ENCODE assay signal across 16 cellular contexts in genomic region chr3:33430061-33430460, GRCh38. TPM values are rescaled to one million over a fixed set of nuclear protein-coding genes. Genes with fewer than 3 reads are reported as not detected.
DNase-seq lines count a peak whose midpoint lies in the region; ATAC-seq, FAIRE-seq and TF ChIP-seq lines count a peak whose summit lies in the region.
"Had no signal": no experiment of that assay in that cellular context is flagged by ENCODE, and none has a peak within 500 bp of the region (broad histone marks: within the 10 kb centered on the region; RNA-seq: fewer than 3 reads in every experiment).

No MANE protein-coding gene starts in this region.

- 94% methylated on average over 1 of the region's 1 CpG for WGBS in HepG2 (ENCODE audit: low lambda C conversion rate)
- WGBS in right lobe of liver (ENCODE audit: insufficient coverage, low coverage, low lambda C conversion rate, missing lambda C conversion rate) = 91% methylated on average over 1 of the region's 1 CpG

- CTCF ChIA-PET in HepG2 (lab: Yijun Ruan, JAX; ENCODE audit: low intra/inter-chr PET ratio, low total read pairs) = no interaction called here

- H3K36me3 ChIP-seq in HepG2 (replicated peaks in 1 of 2; ENCODE audit: control insufficient read depth in 1 of 2, insufficient read depth in 2 of 2, low read length in 2 of 2) (peaks cover 0 to 5% of the 10 kb centered on the region in 2 experiments; a peak in 2 of 5 replicates), right lobe of liver (no peaks in the 10 kb centered on the region)
- H3K36me3 ChIP-seq: cardiac muscle cell had no signal

- H3K79me2 ChIP-seq in HepG2 (ENCODE audit: insufficient read depth, low read length) = peaks cover 97% of the 10 kb centered on the region

- H3K27ac ChIP-seq in HepG2 (ENCODE audit: extremely low read length, insufficient read depth, low read length) (no peak overlapping the region), right lobe of liver (no peak overlapping the region)
- H3K27ac ChIP-seq: cardiac muscle cell, foreskin keratinocyte had no signal

- ATAC-seq in HepG2 (peak; percentile 37), right lobe of liver (no peak), HG03432 (IDR thresholded peaks at IDR 0.05; ENCODE audit: unreplicated experiment) (peak; percentile 31)
- no peak for ATAC-seq in central memory CD8-positive, alpha-beta T cell (replicated peaks; ENCODE audit: extremely low read depth, poor library complexity, severe bottlenecking)
- ATAC-seq: foreskin keratinocyte had no signal

- in situ Hi-C loops in HepG2 (cut with HindIII; ENCODE audit: extremely low pct_ligation_motif_present, low pct_unique_long_range_greater_than_20kb) = no loop called here

- peaks cover 69% of the 10 kb centered on the region for H3K4me1 Mint-ChIP-seq in central memory CD8-positive, alpha-beta T cell
- H3K4me1 Mint-ChIP-seq in type B pancreatic cell (ENCODE audit: unreplicated experiment) = peaks cover 34% of the 10 kb centered on the region
- H3K4me1 Mint-ChIP-seq in activated T-helper 1 cell treated with anti-CD3 and anti-CD28 coated beads, Interleukin-12 subunit alpha, Interleukin-12 subunit beta, Interleukin-2, Interleukin-4 antibody, amounts not matched to agents 30 ng/mL and 10 ng/mL and 1 ng/mL, durations not matched to agents 14 hours and 24 hours and 36 hours (ENCODE audit: low read depth) = peaks cover 54% of the 10 kb centered on the region

- no peak overlapping the region for H3K4me3 Mint-ChIP-seq in central memory CD8-positive, alpha-beta T cell
- no peak overlapping the region for H3K4me3 Mint-ChIP-seq in type B pancreatic cell
- no peak overlapping the region for H3K4me3 Mint-ChIP-seq in activated T-helper 1 cell treated with anti-CD3 and anti-CD28 coated beads, Interleukin-12 subunit alpha, Interleukin-12 subunit beta, Interleukin-2, Interleukin-4 antibody, amounts not matched to agents 30 ng/mL and 10 ng/mL and 1 ng/mL, durations not matched to agents 14 hours and 24 hours and 36 hours
- H3K4me3 Mint-ChIP-seq: activated CD4-positive, alpha-beta T cell treated with anti-CD3 and anti-CD28 coated beads, Interleukin-2, amount 10 ng/mL, durations not matched to agents 7 days and 5 days had no signal

- no peak overlapping the region for H3K4me2 ChIP-seq in HepG2 (ENCODE audit: low read depth, low read length)

- H3K27me3 Mint-ChIP-seq in central memory CD8-positive, alpha-beta T cell = no peaks in the 10 kb centered on the region
- no peaks in the 10 kb centered on the region for H3K27me3 Mint-ChIP-seq in type B pancreatic cell
- no peaks in the 10 kb centered on the region for H3K27me3 Mint-ChIP-seq in activated T-helper 1 cell treated with anti-CD3 and anti-CD28 coated beads, Interleukin-12 subunit alpha, Interleukin-12 subunit beta, Interleukin-2, Interleukin-4 antibody, amounts not matched to agents 30 ng/mL and 10 ng/mL and 1 ng/mL, durations not matched to agents 14 hours and 24 hours and 36 hours (ENCODE audit: insufficient read depth)
- H3K27me3 Mint-ChIP-seq: activated CD4-positive, alpha-beta T cell treated with anti-CD3 and anti-CD28 coated beads, Interleukin-2, amount 10 ng/mL, durations not matched to agents 7 days and 5 days had no signal

- H3K4me1 ChIP-seq in HepG2 (ENCODE audit: insufficient read depth, low read length) = peaks cover 56% of the 10 kb centered on the region
- H3K4me1 ChIP-seq in right lobe of liver = peaks cover 0 to 56% (median 6%) of the 10 kb centered on the region in 4 donors

- H3K4me3 ChIP-seq in HepG2 (replicated peaks in 1 of 3; ENCODE audit: insufficient read depth in 1 of 3, low read depth in 2 of 3, low read length in 3 of 3) (no peak overlapping the region), right lobe of liver (no peak overlapping the region)
- H3K4me3 ChIP-seq: cardiac muscle cell had no signal

- peaks cover 48% of the 10 kb centered on the region for H4K20me1 ChIP-seq in HepG2 (ENCODE audit: insufficient read depth, low read length)

- POLR2A ChIA-PET in HepG2 (lab: Yijun Ruan, JAX) = interaction anchor here (5.5 kb wide), 1 partner anchor 9 kb away, joined by 35 read pairs; the partner anchor contains the start of gene UBP1

- H3K27me3 ChIP-seq in HepG2 (ENCODE audit: control insufficient read depth in 1 of 2, insufficient read depth in 2 of 2, low read length in 2 of 2) (no peaks in the 10 kb centered on the region), right lobe of liver (no peaks in the 10 kb centered on the region)
- H3K27me3 ChIP-seq: cardiac muscle cell, foreskin keratinocyte had no signal

- H3K36me3 Mint-ChIP-seq in central memory CD8-positive, alpha-beta T cell (ENCODE audit: insufficient read depth) = peaks cover 9% of the 10 kb centered on the region
- peaks cover 1% of the 10 kb centered on the region for H3K36me3 Mint-ChIP-seq in type B pancreatic cell
- peaks cover 1% of the 10 kb centered on the region for H3K36me3 Mint-ChIP-seq in activated T-helper 1 cell treated with anti-CD3 and anti-CD28 coated beads, Interleukin-12 subunit alpha, Interleukin-12 subunit beta, Interleukin-2, Interleukin-4 antibody, amounts not matched to agents 30 ng/mL and 10 ng/mL and 1 ng/mL, durations not matched to agents 14 hours and 24 hours and 36 hours (ENCODE audit: low read depth)

- H3K9me3 Mint-ChIP-seq in central memory CD8-positive, alpha-beta T cell = no peaks in the 10 kb centered on the region
- H3K9me3 Mint-ChIP-seq in type B pancreatic cell = no peaks in the 10 kb centered on the region
- no peaks in the 10 kb centered on the region for H3K9me3 Mint-ChIP-seq in activated T-helper 1 cell treated with anti-CD3 and anti-CD28 coated beads, Interleukin-12 subunit alpha, Interleukin-12 subunit beta, Interleukin-2, Interleukin-4 antibody, amounts not matched to agents 30 ng/mL and 10 ng/mL and 1 ng/mL, durations not matched to agents 14 hours and 24 hours and 36 hours
- H3K9me3 Mint-ChIP-seq: activated CD4-positive, alpha-beta T cell treated with anti-CD3 and anti-CD28 coated beads, Interleukin-2, amount 10 ng/mL, durations not matched to agents 7 days and 5 days had no signal

- TF ChIP-seq CTCF in HepG2 (CRISPR knock-in tag; IDR thresholded peaks at IDR 0.05) (no peak), right lobe of liver (IDR thresholded peaks at IDR 0.05) (no peak), type B pancreatic cell (conservative IDR thresholded peaks at IDR 0.05) (no peak)

- H3K27ac Mint-ChIP-seq in central memory CD8-positive, alpha-beta T cell (ENCODE audit: low read depth) = peak overlapping the region; percentile 82
- peak overlapping the region; percentile 48 for H3K27ac Mint-ChIP-seq in type B pancreatic cell
- H3K27ac Mint-ChIP-seq in activated T-helper 1 cell treated with anti-CD3 and anti-CD28 coated beads, Interleukin-12 subunit alpha, Interleukin-12 subunit beta, Interleukin-2, Interleukin-4 antibody, amounts not matched to agents 30 ng/mL and 10 ng/mL and 1 ng/mL, durations not matched to agents 14 hours and 24 hours and 36 hours = no peak overlapping the region
- H3K27ac Mint-ChIP-seq: activated CD4-positive, alpha-beta T cell treated with anti-CD3 and anti-CD28 coated beads, Interleukin-2, amount 10 ng/mL, durations not matched to agents 7 days and 5 days had no signal

- DNase-seq in HepG2 (ENCODE audit: low spot score) (no peak), right lobe of liver (no peak), type B pancreatic cell (ENCODE audit: extremely low spot score, unreplicated experiment) (no peak), HuH-7 (ENCODE audit: low spot score) (no peak), islet precursor cell (no peak)
- DNase-seq in central memory CD8-positive, alpha-beta T cell (ENCODE audit: low spot score in 2 of 2) = no peak
- no peak for DNase-seq in activated T-helper 1 cell treated with anti-CD3 and anti-CD28 coated beads, Interleukin-12 subunit alpha, Interleukin-12 subunit beta, Interleukin-2, Interleukin-4 antibody, amounts not matched to agents 30 ng/mL and 10 ng/mL and 1 ng/mL, durations not matched to agents 14 hours and 24 hours and 36 hours (ENCODE audit: low spot score)
- DNase-seq: activated CD4-positive, alpha-beta T cell treated with anti-CD3 and anti-CD28 coated beads, Interleukin-2, amount 10 ng/mL, durations not matched to agents 7 days and 5 days; foreskin keratinocyte; NCI-H2171 treated with DMSO at 0.1 percent for 48 hours; NK-92 treated with Interleukin-12 subunit alpha and Interleukin-12 subunit beta, amount 100 ng/mL, for 24 hours; occipital lobe; Right ventricle myocardium superior; T1000 had no signal

- no peak for FAIRE-seq in HepG2 (lab: Jason Lieb, UNC)

- BruUV-seq in HepG2 (replicated peaks; lab: Mats Ljungman, UMichigan) = no TSS peak

- TF ChIP-seq EP300 in HepG2 (IDR thresholded peaks at IDR 0.05; ENCODE audit: low read depth in 2 of 2, low read length in 2 of 2) (no peak), HepG2 (CRISPR knock-in tag; IDR thresholded peaks at IDR 0.05; ENCODE audit: borderline replicate concordance) (no peak)

- intact Hi-C loops in HepG2 (cut with micrococcal nuclease; ENCODE audit: unreplicated experiment) = no loop called here
- intact Hi-C loops in right lobe of liver (cut with DNase I) = no loop called here
- intact Hi-C loops in activated T-helper 1 cell treated with anti-CD3 and anti-CD28 coated beads, Interleukin-12 subunit alpha, Interleukin-12 subunit beta, Interleukin-2, Interleukin-4 antibody, amounts not matched to agents 30 ng/mL and 10 ng/mL and 1 ng/mL, durations not matched to agents 14 hours and 24 hours and 36 hours (cut with micrococcal nuclease) = no loop called here

- TF ChIP-seq RAD21 in HepG2 (CRISPR knock-in tag; IDR thresholded peaks at IDR 0.05) = no peak

- H2AFZ ChIP-seq in HepG2 (ENCODE audit: low read length) = no peak overlapping the region

- H3K9ac ChIP-seq in HepG2 (ENCODE audit: insufficient read depth, low read depth, low read length) = no peak overlapping the region

- TF ChIP-seq POLR2A in HepG2 (IDR thresholded peaks at IDR 0.05; ENCODE audit: insufficient read depth in 1 of 2, low read depth in 2 of 2, low read length in 2 of 2) = no peak
- no peak for TF ChIP-seq POLR2A in right lobe of liver (IDR thresholded peaks at IDR 0.05)

- H3K9me3 ChIP-seq in HepG2 (ENCODE audit: low read length) (no peaks in the 10 kb centered on the region), right lobe of liver (no peaks in the 10 kb centered on the region)

RNA-seq across cellular contexts. Expression of gene UBP1, which starts 10.1 kb away (rescaled TPM):
- total RNA-seq in HepG2 (2016; rRNA removed; fragmentation: Illumina TruSeq; extraction: Trizol) (48.3 and 56.7 TPM in 2 replicates), right lobe of liver (10 to 100 TPM; 20.5 to 39.2 (median 33.1) TPM), type B pancreatic cell (ENCODE audit: low replicate concordance) (57.0 and 68.2 TPM in 2 replicates)
- 35.3 and 36.1 TPM in 2 replicates for total RNA-seq in HepG2 (2016; cell fraction: cytosol; rRNA removed; fragmentation: Illumina TruSeq; extraction: Trizol; ENCODE audit: low read depth)
- total RNA-seq in HepG2 (2016; cell fraction: insoluble cytoplasmic fraction; rRNA removed; fragmentation: Illumina TruSeq; extraction: Trizol) = 49.2 and 49.4 TPM in 2 replicates
- 55.1 and 56.2 TPM in 2 replicates for total RNA-seq in HepG2 (2016; cell fraction: membrane; rRNA removed; fragmentation: Illumina TruSeq; extraction: Trizol)
- 67.4 and 77.3 TPM in 2 replicates for total RNA-seq in HepG2 (2016; cell fraction: nucleus; rRNA removed; fragmentation: Illumina TruSeq; extraction: Trizol)
- 71.0 and 79.9 TPM in 2 replicates for polyA plus RNA-seq in HepG2 (2011; rRNA removed)
- 25.7 and 36.4 TPM in 2 replicates for polyA plus RNA-seq in HepG2 (2011; cell fraction: cytosol; rRNA removed)
- 113 and 124 TPM in 2 replicates for polyA plus RNA-seq in HepG2 (2011; cell fraction: nucleus; rRNA removed)
- 41.9 and 51.9 TPM in 2 replicates for polyA plus RNA-seq in HepG2 (2012)
- 10.7 and 11.9 TPM in 2 replicates for polyA plus RNA-seq in HepG2 (2016; cell fraction: cytosol; fragmentation: Illumina TruSeq; extraction: Trizol; ENCODE audit: low read depth)
- polyA plus RNA-seq in HepG2 (2016; cell fraction: insoluble cytoplasmic fraction; fragmentation: Illumina TruSeq; extraction: Trizol; ENCODE audit: low read depth) = 87.2 and 101 TPM in 2 replicates
- polyA plus RNA-seq in HepG2 (2016; cell fraction: membrane; fragmentation: Illumina TruSeq; extraction: Trizol; ENCODE audit: low read depth) = 50.8 and 53.0 TPM in 2 replicates
- 138 and 140 TPM in 2 replicates for polyA plus RNA-seq in HepG2 (2016; cell fraction: nucleus; fragmentation: Illumina TruSeq; extraction: Trizol; ENCODE audit: insufficient read depth, low read depth)
- polyA minus RNA-seq in HepG2 (2011; rRNA and poly(A)+ RNA removed; ENCODE audit: low replicate concordance) = 50.1 and 65.5 TPM in 2 replicates
- 33.4 and 39.2 TPM in 2 replicates for polyA minus RNA-seq in HepG2 (2011; cell fraction: cytosol; rRNA and poly(A)+ RNA removed)
- polyA minus RNA-seq in HepG2 (2011; cell fraction: nucleus; rRNA and poly(A)+ RNA removed) = 129 and 147 TPM in 2 replicates
- total RNA-seq in activated T-helper 1 cell treated with anti-CD3 and anti-CD28 coated beads, Interleukin-12 subunit alpha, Interleukin-12 subunit beta, Interleukin-2, Interleukin-4 antibody, amounts not matched to agents 30 ng/mL and 10 ng/mL and 1 ng/mL, durations not matched to agents 14 hours and 24 hours and 36 hours = 69.4 and 71.6 TPM in 2 replicates

Comparison
In these comparisons a context has a peak if more than half of its experiments do, and no peak if none do; other contexts are left out.
1. ATAC-seq: peak in HepG2 (single experiment) and HG03432 (single experiment); none in right lobe of liver (0 of 4) and central memory CD8-positive, alpha-beta T cell (single experiment).